In genomic region chr1:17016317-17016661, GRCh38 we compare ENCODE assay signal across 13 cellular contexts. TPM values are rescaled to one million over a fixed set of nuclear protein-coding genes. Genes with fewer than 3 reads are reported as not detected.
DNase-seq lines count a peak whose midpoint lies in the region; TF ChIP-seq lines count a peak whose summit lies in the region.
"Had no signal": no experiment of that assay in that cellular context is flagged by ENCODE, and none has a peak within 500 bp of the region (broad histone marks: within the 10 kb centered on the region; RNA-seq: fewer than 3 reads in every experiment).

No MANE protein-coding gene starts in this region.

- H3K27ac Mint-ChIP-seq in chondrocyte (ENCODE audit: unreplicated experiment): peak overlapping the region; percentile 76
- H3K27ac Mint-ChIP-seq in activated CD4-positive, alpha-beta T cell treated with anti-CD3 and anti-CD28 coated beads, Interleukin-2, amount 10 ng/mL, durations not matched to agents 7 days and 5 days: no peak overlapping the region

- H3K9me3 Mint-ChIP-seq in chondrocyte (ENCODE audit: low read depth): no peaks in the 10 kb centered on the region
- H3K9me3 Mint-ChIP-seq in activated CD4-positive, alpha-beta T cell treated with anti-CD3 and anti-CD28 coated beads, Interleukin-2, amount 10 ng/mL, durations not matched to agents 7 days and 5 days: no peaks in the 10 kb centered on the region

- H3K4me1 ChIP-seq in HUES48 (ENCODE audit: control insufficient read depth, insufficient read depth, low read length) (peaks cover 43% of the 10 kb centered on the region), mesodermal cell (ENCODE audit: control insufficient read depth, insufficient read depth, low read length, poor library complexity, severe bottlenecking) (peaks cover 28% of the 10 kb centered on the region)

- DNase-seq in BJ (ENCODE audit: low read depth): peak; percentile 11
- DNase-seq in chondrocyte (ENCODE audit: low spot score): no peak
- no peak for DNase-seq in effector CD4-positive, alpha-beta T cell
- no peak for DNase-seq in NCI-H2171 (lab: John Stamatoyannopoulos, UW)
- no peak for DNase-seq in activated CD4-positive, alpha-beta T cell treated with anti-CD3 and anti-CD28 coated beads, Interleukin-2, amount 10 ng/mL, durations not matched to agents 7 days and 5 days
- no peak for DNase-seq in NCI-H774 (lab: John Stamatoyannopoulos, UW)
- DNase-seq: activated CD8-positive, alpha-beta memory T cell treated with anti-CD3 and anti-CD28 coated beads, Interleukin-2, amount 50 U/mL, for 4 hours; NCI-H1417; stimulated activated CD8-positive, alpha-beta memory T cell treated with anti-CD3 and anti-CD28 coated beads, Interleukin-4, amount 100 ng/mL, for 48 hours had no signal

- CTCF ChIA-PET in BJ (lab: Yijun Ruan, JAX): interaction anchor here (0.6 kb wide), 1 partner anchor 1686 kb away, joined by 3 read pairs; no protein-coding TSS in a partner anchor
- CTCF ChIA-PET in activated CD4-positive, alpha-beta T cell treated with anti-CD3 and anti-CD28 coated beads, Interleukin-2, amount 10 ng/mL, durations not matched to agents 7 days and 5 days (lab: Charles Lee): interaction anchor here (1.3 kb wide), 1 partner anchor 79 kb away, joined by 3 read pairs; no protein-coding TSS in a partner anchor

- H3K36me3 ChIP-seq in BJ (ENCODE audit: control insufficient read depth, insufficient read depth, low read length) (peaks cover 12% of the 10 kb centered on the region), HUES48 (ENCODE audit: control insufficient read depth, insufficient read depth, low read length) (peaks cover 35% of the 10 kb centered on the region), mesodermal cell (ENCODE audit: control insufficient read depth, insufficient read depth, low read length) (peaks cover 40% of the 10 kb centered on the region)

- no peak overlapping the region for H3K4me3 Mint-ChIP-seq in chondrocyte (ENCODE audit: unreplicated experiment)
- H3K4me3 Mint-ChIP-seq in activated CD4-positive, alpha-beta T cell treated with anti-CD3 and anti-CD28 coated beads, Interleukin-2, amount 10 ng/mL, durations not matched to agents 7 days and 5 days: no peak overlapping the region

- H3K27me3 ChIP-seq in BJ (ENCODE audit: control insufficient read depth, insufficient read depth, low read length) (no peaks in the 10 kb centered on the region), HUES48 (ENCODE audit: control insufficient read depth, insufficient read depth, low read length) (no peaks in the 10 kb centered on the region)
- H3K27me3 ChIP-seq: cardiac muscle cell had no signal

- peak overlapping the region; percentile 79 for H3K27ac ChIP-seq in HUES48 (ENCODE audit: low read depth, low read length)
- H3K27ac ChIP-seq in mesodermal cell (ENCODE audit: low read depth, low read length, severe bottlenecking): peak overlapping the region; percentile 97
- H3K27ac ChIP-seq: cardiac muscle cell had no signal

- TF ChIP-seq CTCF in BJ (IDR thresholded peaks at IDR 0.05; ENCODE audit: insufficient read depth, low read depth, low read length): no peak
- TF ChIP-seq CTCF in chondrocyte (IDR thresholded peaks at IDR 0.05): no peak

- peaks cover 15% of the 10 kb centered on the region for H3K36me3 Mint-ChIP-seq in chondrocyte (ENCODE audit: low read depth)
- peaks cover 19% of the 10 kb centered on the region for H3K36me3 Mint-ChIP-seq in activated CD4-positive, alpha-beta T cell treated with anti-CD3 and anti-CD28 coated beads, Interleukin-2, amount 10 ng/mL, durations not matched to agents 7 days and 5 days (ENCODE audit: low read depth)

- POLR2A ChIA-PET in BJ (lab: Charles Lee): no interaction called here
- POLR2A ChIA-PET in activated CD4-positive, alpha-beta T cell treated with anti-CD3 and anti-CD28 coated beads, Interleukin-2, amount 10 ng/mL, durations not matched to agents 7 days and 5 days (lab: Charles Lee): no interaction called here

- WGBS in mesodermal cell (ENCODE audit: insufficient coverage in 2 of 2), 2 experiments: 43 to 46% methylated on average over 3 of the region's 5 CpGs

- H3K4me3 ChIP-seq in BJ (ENCODE audit: low read depth, low read length): no peak overlapping the region
- no peak overlapping the region for H3K4me3 ChIP-seq in HUES48 (ENCODE audit: low read depth, low read length)
- H3K4me3 ChIP-seq in mesodermal cell (ENCODE audit: extremely low read depth, insufficient read depth, low read length, poor library complexity, severe bottlenecking): no peak overlapping the region
- H3K4me3 ChIP-seq: cardiac muscle cell had no signal

- H3K4me1 Mint-ChIP-seq in chondrocyte (ENCODE audit: low read depth): peaks cover 42% of the 10 kb centered on the region
- peaks cover 25% of the 10 kb centered on the region for H3K4me1 Mint-ChIP-seq in activated CD4-positive, alpha-beta T cell treated with anti-CD3 and anti-CD28 coated beads, Interleukin-2, amount 10 ng/mL, durations not matched to agents 7 days and 5 days

- H3K9ac ChIP-seq in HUES48 (ENCODE audit: low read depth, low read length): no peak overlapping the region

- H3K9me3 ChIP-seq in HUES48 (ENCODE audit: control insufficient read depth, insufficient read depth, low read length) (no peaks in the 10 kb centered on the region), mesodermal cell (ENCODE audit: control insufficient read depth, low read length) (no peaks in the 10 kb centered on the region)

- H3K27me3 Mint-ChIP-seq in chondrocyte (ENCODE audit: low read depth): no peaks in the 10 kb centered on the region
- peaks cover 3% of the 10 kb centered on the region for H3K27me3 Mint-ChIP-seq in activated CD4-positive, alpha-beta T cell treated with anti-CD3 and anti-CD28 coated beads, Interleukin-2, amount 10 ng/mL, durations not matched to agents 7 days and 5 days

RNA-seq across cellular contexts. Expression of gene ATP13A2, which starts 4.6 kb away (rescaled TPM):
- 9.2 and 25.5 TPM in 2 replicates for polyA plus RNA-seq in BJ (2011; rRNA removed)
- 27.7 and 30.5 TPM in 2 replicates for polyA minus RNA-seq in BJ (2011; rRNA and poly(A)+ RNA removed)
- 52.1 to 60.8 TPM (median 54.4 TPM) in 3 replicates for total RNA-seq in chondrocyte
- 59.6 TPM for polyA plus RNA-seq in mesodermal cell (2013, experiment 1 of 2)
- polyA plus RNA-seq in mesodermal cell (2013, experiment 2 of 2): 37.4 TPM
- total RNA-seq in activated CD4-positive, alpha-beta T cell treated with anti-CD3 and anti-CD28 coated beads, Interleukin-2, amount 10 ng/mL, durations not matched to agents 7 days and 5 days: 10 to 100 TPM; 57.1 to 59.4 TPM

RNA-seq across cellular contexts. Expression of gene MFAP2, which starts 35.9 kb away (rescaled TPM):
- polyA plus RNA-seq in BJ (2011; rRNA removed): 69.7 and 115 TPM in 2 replicates
- polyA minus RNA-seq in BJ (2011; rRNA and poly(A)+ RNA removed): 93.3 and 172 TPM in 2 replicates
- total RNA-seq in chondrocyte: 260 to 285 TPM (median 269 TPM) in 3 replicates
- polyA plus RNA-seq in mesodermal cell (2013, experiment 1 of 2): 238 TPM
- polyA plus RNA-seq in mesodermal cell (2013, experiment 2 of 2): 182 TPM
- total RNA-seq in activated CD4-positive, alpha-beta T cell treated with anti-CD3 and anti-CD28 coated beads, Interleukin-2, amount 10 ng/mL, durations not matched to agents 7 days and 5 days: not detected
- total RNA-seq: mononuclear cell had no signal

RNA-seq across cellular contexts. Expression of gene SDHB, which starts 37.5 kb away (rescaled TPM):
- polyA plus RNA-seq in BJ (2011; rRNA removed): 115 and 199 TPM in 2 replicates
- 40.8 and 55.9 TPM in 2 replicates for polyA minus RNA-seq in BJ (2011; rRNA and poly(A)+ RNA removed)
- 54.7 to 70.1 TPM (median 57.7 TPM) in 3 replicates for total RNA-seq in chondrocyte
- polyA plus RNA-seq in mesodermal cell (2013, experiment 1 of 2): 114 TPM
- 115 TPM for polyA plus RNA-seq in mesodermal cell (2013, experiment 2 of 2)
- 10 to 100 TPM; 77.7 to 82.8 TPM for total RNA-seq in activated CD4-positive, alpha-beta T cell treated with anti-CD3 and anti-CD28 coated beads, Interleukin-2, amount 10 ng/mL, durations not matched to agents 7 days and 5 days

Comparison
In these comparisons a context has a peak if more than half of its experiments do, and no peak if none do; other contexts are left out.
1. RNA of gene MFAP2, which starts 35.9 kb away (total RNA-seq): 260 to 285 TPM in chondrocyte; not detected in activated CD4-positive, alpha-beta T cell treated with anti-CD3 and anti-CD28 coated beads, Interleukin-2, amount 10 ng/mL, durations not matched to agents 7 days and 5 days; every median in the first group is over 100 times any median in the second.